24 cellular contexts compared by ENCODE assay signal in the genomic region with DNA sequence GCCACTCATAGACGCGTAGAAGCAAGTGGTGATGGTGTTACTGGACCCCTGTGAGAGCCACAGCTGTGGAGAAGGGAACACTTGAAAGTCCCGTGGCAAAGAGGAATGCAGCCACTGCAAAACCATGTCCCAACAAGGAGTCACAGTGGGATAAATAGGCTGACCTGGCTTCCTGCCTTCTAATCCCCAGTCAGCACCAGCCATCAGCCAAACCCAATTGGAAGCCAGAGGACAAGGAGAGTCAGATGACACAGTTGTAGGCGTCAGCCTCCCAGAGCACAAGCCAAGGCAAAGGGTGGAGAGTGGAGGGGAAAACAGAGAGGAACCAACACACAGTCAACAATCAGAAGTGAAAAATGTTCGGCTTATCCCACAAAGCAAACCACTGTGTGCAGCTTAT.
"Had no signal": no experiment of that assay in that cellular context is flagged by ENCODE, and none has a peak within 500 bp of the region (broad histone marks: within the 10 kb centered on the region; RNA-seq: fewer than 3 reads in every experiment).

No MANE protein-coding gene starts in this region.

- H3K4me1 ChIP-seq: foreskin keratinocyte, parathyroid adenoma, vagina had no signal

- H3K79me2 ChIP-seq: hepatocyte, parathyroid adenoma had no signal

- ATAC-seq: activated T-cell treated with anti-CD3 and anti-CD28 coated beads, Interleukin-2, amount 50 U/mL, for 4 hours; foreskin keratinocyte; left lobe of liver; right cardiac atrium; stimulated activated memory B cell treated with anti-CD40 and anti-IgM and Interleukin-4, amounts not matched to agents 10 μg/mL and 1 μg/mL and 100 μg/mL, for 72 hours had no signal

- H2AFZ ChIP-seq: hepatocyte, parathyroid adenoma had no signal

- FAIRE-seq: TTC549 had no signal

- H3K9me3 ChIP-seq: thoracic aorta, vagina had no signal

- H3K9ac ChIP-seq: parathyroid adenoma had no signal

- H3K4me2 ChIP-seq: hepatocyte had no signal

- H3K4me3 ChIP-seq: coronary artery, hepatocyte, lung, skin epidermis, thoracic aorta, vagina had no signal

- H3K36me3 ChIP-seq: thoracic aorta, vagina had no signal

- H3K27me3 ChIP-seq: vagina had no signal

- H3K27ac ChIP-seq: coronary artery, foreskin keratinocyte, hepatocyte, parathyroid adenoma, skin epidermis, thoracic aorta, vagina had no signal

- DNase-seq: activated CD4-positive, alpha-beta T cell treated with anti-CD3 and anti-CD28 coated beads, Interleukin-2, amount 50 U/mL, for 48 hours; activated CD8-positive, alpha-beta memory T cell treated with anti-CD3 and anti-CD28 coated beads, Interleukin-2, amount 50 U/mL, for 48 hours; activated naive CD4-positive, alpha-beta T cell treated with Interleukin-2 at 50 U/mL for 16 hours; activated naive CD8-positive, alpha-beta T cell treated with anti-CD3 and anti-CD28 coated beads for 36 hours; activated T-cell treated with anti-CD3 and anti-CD28 coated beads, Interleukin-2, amount 50 U/mL, for 4 hours; amniotic stem cell; cerebellar nuclear complex; endodermal cell; foreskin keratinocyte; glutamatergic neuron; immature natural killer cell; right cardiac atrium; stimulated activated CD4-positive, alpha-beta T cell treated with anti-CD3 and anti-CD28 coated beads, Interleukin-15, amount 100 ng/mL, for 24 hours; T-helper 1 cell had no signal
